In genomic region chr18:68837665-68838390, GRCh38 we compare ENCODE assay signal across 18 cellular contexts. TPM values are rescaled to one million over a fixed set of nuclear protein-coding genes. Genes with fewer than 3 reads are reported as not detected.
DNase-seq lines count a peak whose midpoint lies in the region; ATAC-seq and TF ChIP-seq lines count a peak whose summit lies in the region.
"Had no signal": no experiment of that assay in that cellular context is flagged by ENCODE, and none has a peak within 500 bp of the region (broad histone marks: within the 10 kb centered on the region; RNA-seq: fewer than 3 reads in every experiment).

No MANE protein-coding gene starts in this region.

- no peaks in the 10 kb centered on the region for H3K9me3 ChIP-seq in AG04450 (ENCODE audit: control insufficient read depth, insufficient read depth, low read length)
- H3K9me3 ChIP-seq: adrenal gland had no signal

- TF ChIP-seq CTCF in AG04450 (IDR thresholded peaks at IDR 0.05; ENCODE audit: low read depth, low read length) (no peak), HFF-Myc (IDR thresholded peaks at IDR 0.05; ENCODE audit: low read depth, low read length, missing control alignments) (no peak)

- peak overlapping the region; percentile 49 for H3K27ac ChIP-seq in AG04450 (ENCODE audit: low read depth, low read length)
- H3K27ac ChIP-seq: RWPE1 had no signal

- H3K4me3 ChIP-seq in AG04450 (ENCODE audit: low read depth, low read length) (no peak overlapping the region), HFF-Myc (replicated peaks; ENCODE audit: low read depth, low read length) (no peak overlapping the region)
- H3K4me3 ChIP-seq: GM12878 had no signal

- CTCF ChIA-PET in AG04450 (lab: Charles Lee), result interaction anchor here (0.7 to 0.8 kb wide), 2 partner anchors 9 to 40 kb away, joined by 3 read pairs; partner anchors contain the start of gene CCDC102B

- DNase-seq in AG04450 (ENCODE audit: low read depth, low spot score) (peak; percentile 1), HFF-Myc (ENCODE audit: extremely low read depth, low read depth) (peak; percentile 47), astrocyte of the hippocampus (ENCODE audit: low read depth, low spot score) (peak; percentile 8), myocyte (ENCODE audit: low read depth) (peak; percentile 55), foreskin melanocyte (no peak)
- DNase-seq: activated CD4-positive, alpha-beta T cell treated with anti-CD3 and anti-CD28 coated beads, Interleukin-2, amount 10 ng/mL, durations not matched to agents 7 days and 5 days; activated T-cell treated with anti-CD3 and anti-CD28 coated beads, Interleukin-2, amount 50 U/mL, for 48 hours; adrenal gland; DMS79 treated with DMSO at 0.1 percent for 48 hours; mammary epithelial cell; NCI-H1694 treated with DMSO at 0.1 percent for 48 hours; NCI-H524 treated with DMSO at 0.1 percent for 48 hours; substantia nigra had no signal

- ATAC-seq in GM18511 (IDR thresholded peaks at IDR 0.05; ENCODE audit: unreplicated experiment) (no peak), HG03460 (IDR thresholded peaks at IDR 0.05; ENCODE audit: unreplicated experiment) (no peak), HG02840 (IDR thresholded peaks at IDR 0.05; ENCODE audit: low FRiP score, unreplicated experiment) (no peak)
- ATAC-seq: GM12878 had no signal

- POLR2A ChIA-PET in AG04450 (lab: Yijun Ruan, JAX), result no interaction called here

- H3K27me3 ChIP-seq in AG04450 (ENCODE audit: control insufficient read depth, insufficient read depth, low read length), result no peaks in the 10 kb centered on the region
- H3K27me3 ChIP-seq: adrenal gland had no signal

RNA-seq across cellular contexts. Expression of gene CCDC102B, which starts 39.9 kb away (rescaled TPM):
- polyA plus RNA-seq in AG04450 (2011; rRNA removed), result 4.0 and 4.6 TPM in 2 replicates
- polyA minus RNA-seq in AG04450 (2011; rRNA and poly(A)+ RNA removed), result 12.5 and 12.6 TPM in 2 replicates
- total RNA-seq in myocyte, result 22.1 and 43.3 TPM in 2 replicates
- polyA plus RNA-seq in myocyte (2012), result 3.6 TPM
